11 cellular contexts compared by ENCODE assay signal in genomic region chr5:124754206-124754927, GRCh38. TPM values are rescaled to one million over a fixed set of nuclear protein-coding genes. Genes with fewer than 3 reads are reported as not detected.
DNase-seq lines count a peak whose midpoint lies in the region; FAIRE-seq and TF ChIP-seq lines count a peak whose summit lies in the region.
"Had no signal": no experiment of that assay in that cellular context is flagged by ENCODE, and none has a peak within 500 bp of the region (broad histone marks: within the 10 kb centered on the region; RNA-seq: fewer than 3 reads in every experiment).

No MANE protein-coding gene starts in this region.

- H3K36me3 ChIP-seq in BE2C (no peaks in the 10 kb centered on the region), mesenchymal stem cell (ENCODE audit: control insufficient read depth in 1 of 2, insufficient read depth in 2 of 2, low read depth in 1 of 2, low read length in 2 of 2) (no peaks in the 10 kb centered on the region)

- no peak overlapping the region for H3K4me2 ChIP-seq in mesenchymal stem cell (ENCODE audit: low read length, poor library complexity, severe bottlenecking)

- H2AK5ac ChIP-seq in mesenchymal stem cell (ENCODE audit: low read length, severe bottlenecking), result no peak overlapping the region

- no peak for DNase-seq in BE2C
- DNase-seq in NCI-H1092 (lab: John Stamatoyannopoulos, UW), result peak; percentile 21
- peak; percentile 26 for DNase-seq in RPMI7951 (ENCODE audit: low read depth)
- DNase-seq in mesenchymal stem cell, result no peak
- no peak for DNase-seq in effector CD8-positive, alpha-beta T cell (lab: John Stamatoyannopoulos, UW)
- DNase-seq in urothelium cell line (ENCODE audit: low spot score), result no peak
- DNase-seq in HPDE6-E6E7 (ENCODE audit: extremely low spot score), result no peak
- DNase-seq in HT-29 (ENCODE audit: low spot score), result no peak
- DNase-seq: activated CD4-positive, alpha-beta T cell treated with anti-CD3 and anti-CD28 coated beads, Interleukin-2, amount 50 U/mL, for 4 hours; SHP77 treated with DMSO at 0.1 percent for 48 hours had no signal

- no peak overlapping the region for H4K8ac ChIP-seq in mesenchymal stem cell (ENCODE audit: low read length)

- H3K23ac ChIP-seq in mesenchymal stem cell (ENCODE audit: low read length in 2 of 2), result no peak overlapping the region

- H2BK5ac ChIP-seq in mesenchymal stem cell (ENCODE audit: low read depth, low read length, poor library complexity, severe bottlenecking), result no peak overlapping the region

- H3K18ac ChIP-seq in mesenchymal stem cell (ENCODE audit: low read depth in 1 of 2, low read length in 2 of 2), result no peak overlapping the region

- H2BK12ac ChIP-seq in mesenchymal stem cell (ENCODE audit: low read length in 2 of 2), result no peak overlapping the region

- peak overlapping the region; percentile 16 for H3K9ac ChIP-seq in mesenchymal stem cell (ENCODE audit: low read length)

- no peak overlapping the region for H4K91ac ChIP-seq in mesenchymal stem cell (ENCODE audit: low read length)

- no peak for FAIRE-seq in urothelium cell line (lab: Jason Lieb, UNC)
- FAIRE-seq: GM12878 had no signal

- no peaks in the 10 kb centered on the region for H3K79me1 ChIP-seq in mesenchymal stem cell (replicated peaks; ENCODE audit: low read length, poor library complexity, severe bottlenecking)

- no peak overlapping the region for H3K4ac ChIP-seq in mesenchymal stem cell (ENCODE audit: low read depth in 1 of 2, low read length in 2 of 2)

- no peak overlapping the region for H3K27ac ChIP-seq in mesenchymal stem cell (ENCODE audit: low read length, poor library complexity, severe bottlenecking)

- H3K14ac ChIP-seq in mesenchymal stem cell (ENCODE audit: low read length in 2 of 2), result no peak overlapping the region

- H3K4me1 ChIP-seq in BE2C, result peaks cover 6% of the 10 kb centered on the region
- no peaks in the 10 kb centered on the region for H3K4me1 ChIP-seq in mesenchymal stem cell (ENCODE audit: control insufficient read depth, insufficient read depth, low read depth, low read length)

- H3K4me3 ChIP-seq in BE2C (ENCODE audit: low read depth, low read length) (peak overlapping the region; percentile 12), mesenchymal stem cell (ENCODE audit: insufficient read depth in 1 of 2, low read depth in 1 of 2, low read length in 2 of 2) (peak overlapping the region in 1 of 2 experiments; percentile 36)
- H3K4me3 ChIP-seq: GM12878 had no signal

- no peak for TF ChIP-seq CTCF in BE2C (IDR thresholded peaks at IDR 0.05; ENCODE audit: low read depth, low read length)

- no peak overlapping the region for H2BK15ac ChIP-seq in mesenchymal stem cell (ENCODE audit: low read depth, poor library complexity, severe bottlenecking)

- H3K9me3 ChIP-seq in BE2C (no peaks in the 10 kb centered on the region), mesenchymal stem cell (ENCODE audit: control insufficient read depth, low read length) (no peaks in the 10 kb centered on the region)

- no peaks in the 10 kb centered on the region for H3K27me3 ChIP-seq in BE2C
- H3K27me3 ChIP-seq in mesenchymal stem cell (ENCODE audit: control insufficient read depth in 1 of 2, insufficient read depth in 1 of 2, low read length in 2 of 2), result no peaks in the 10 kb centered on the region

- no peak overlapping the region for H2AFZ ChIP-seq in mesenchymal stem cell (ENCODE audit: low read depth, low read length)

- H2BK120ac ChIP-seq in mesenchymal stem cell (ENCODE audit: low read depth, low read length), result no peak overlapping the region

- WGBS in mesenchymal stem cell, result 75% methylated on average over 6 of the region's 7 CpGs

RNA-seq across cellular contexts. Expression of gene ZNF608, which starts 7.9 kb away (rescaled TPM):
- polyA plus RNA-seq in BE2C (2012; ENCODE audit: insufficient read depth, insufficient read length, low read depth), result 70.5 TPM
- total RNA-seq in RPMI7951 (2014; rRNA removed; shearing (Covaris generic)), result 15.9 TPM in 2 replicates
- polyA plus RNA-seq in mesenchymal stem cell (2013, experiment 1 of 2), result 29.0 TPM
- 27.7 TPM for polyA plus RNA-seq in mesenchymal stem cell (2013, experiment 2 of 2)
- total RNA-seq in HT-29 (2014; rRNA removed; shearing (Covaris generic)), result 3.7 and 4.9 TPM in 2 replicates

Comparison
In these comparisons a context has a peak if more than half of its experiments do, and no peak if none do; other contexts are left out.
1. DNase-seq: peak in NCI-H1092 (single experiment) and RPMI7951 (single experiment); none in BE2C (single experiment), mesenchymal stem cell (single experiment), effector CD8-positive, alpha-beta T cell (single experiment), urothelium cell line (single experiment), HPDE6-E6E7 (single experiment) and HT-29 (single experiment).